In the genomic region with DNA sequence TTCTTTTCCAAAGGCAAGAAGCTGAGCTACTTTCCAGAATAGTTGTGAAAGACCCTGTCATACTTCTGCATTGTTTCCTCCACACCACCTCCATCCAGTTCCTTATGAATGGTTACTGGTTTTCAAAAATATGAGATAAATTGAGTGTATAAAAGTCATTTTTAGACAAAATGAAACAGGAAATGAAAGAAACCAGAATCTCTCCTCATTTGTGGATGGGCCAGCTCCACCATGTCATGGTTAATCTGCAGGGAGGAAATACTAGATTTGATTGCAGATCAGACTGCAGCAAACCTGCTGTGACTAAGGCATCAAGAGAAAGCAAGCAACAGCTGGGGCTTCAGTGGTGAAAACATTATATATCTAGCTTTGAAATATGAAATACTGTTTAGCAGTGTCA, we compare ENCODE assay signal across 11 cellular contexts. TPM values are rescaled to one million over a fixed set of nuclear protein-coding genes. Genes with fewer than 3 reads are reported as not detected.
DNase-seq lines count a peak whose midpoint lies in the region; ATAC-seq and TF ChIP-seq lines count a peak whose summit lies in the region.
"Had no signal": no experiment of that assay in that cellular context is flagged by ENCODE, and none has a peak within 500 bp of the region (broad histone marks: within the 10 kb centered on the region; RNA-seq: fewer than 3 reads in every experiment).

No MANE protein-coding gene starts in this region.

- CTCF ChIA-PET in activated CD8-positive, alpha-beta T cell treated with anti-CD3 and anti-CD28 coated beads, Interleukin-2, amount 10 ng/mL, durations not matched to agents 7 days and 5 days (lab: Charles Lee) = no interaction called here

- no peaks in the 10 kb centered on the region for H3K79me2 ChIP-seq in MM.1S (ENCODE audit: low read length)

- H3K4me3 ChIP-seq in GM12865 (ENCODE audit: low read depth, low read length) (no peak overlapping the region), MM.1S (ENCODE audit: low read length) (peak overlapping the region; percentile 10; the same call in 1 of the 2 replicates)
- H3K4me3 ChIP-seq: skin epidermis had no signal

- H3K36me3 ChIP-seq in MM.1S (replicated peaks; ENCODE audit: insufficient read depth, low read length) = no peaks in the 10 kb centered on the region

- H3F3A ChIP-seq in MM.1S (ENCODE audit: insufficient read depth, low read length) = no peaks in the 10 kb centered on the region; the same call in 1 of the 2 replicates

- H4K20me1 ChIP-seq in MM.1S (ENCODE audit: insufficient read depth, low read length) = no peaks in the 10 kb centered on the region

- 0 out of 2 replicates have a peak overlapping the region, but pooled peaks have one; percentile 23 for H2AFZ ChIP-seq in MM.1S (ENCODE audit: low read length)

- POLR2A ChIA-PET in activated CD8-positive, alpha-beta T cell treated with anti-CD3 and anti-CD28 coated beads, Interleukin-2, amount 10 ng/mL, durations not matched to agents 7 days and 5 days (lab: Charles Lee) = no interaction called here

- H3K27me3 Mint-ChIP-seq in activated CD8-positive, alpha-beta T cell treated with anti-CD3 and anti-CD28 coated beads, Interleukin-2, amount 10 ng/mL, durations not matched to agents 7 days and 5 days (ENCODE audit: low read depth) = peaks cover 8% of the 10 kb centered on the region
- H3K27me3 Mint-ChIP-seq: CD4-positive, CD25-positive, alpha-beta regulatory T cell had no signal

- peak overlapping the region; percentile 46 for H3K4me2 ChIP-seq in MM.1S (ENCODE audit: low read depth, low read length)

- H3K9me3 Mint-ChIP-seq in activated CD8-positive, alpha-beta T cell treated with anti-CD3 and anti-CD28 coated beads, Interleukin-2, amount 10 ng/mL, durations not matched to agents 7 days and 5 days (ENCODE audit: insufficient read depth) = no peaks in the 10 kb centered on the region
- H3K9me3 Mint-ChIP-seq: CD4-positive, CD25-positive, alpha-beta regulatory T cell had no signal

- ATAC-seq in GM19452 (IDR thresholded peaks at IDR 0.05; ENCODE audit: unreplicated experiment) = peak; percentile 25
- peak; percentile 28 for ATAC-seq in HG02970 (IDR thresholded peaks at IDR 0.05; ENCODE audit: low FRiP score, unreplicated experiment)
- no peak for ATAC-seq in activated CD8-positive, alpha-beta T cell treated with anti-CD3 and anti-CD28 coated beads, Interleukin-2, amount 10 ng/mL, durations not matched to agents 7 days and 5 days

- no peaks in the 10 kb centered on the region for H3K9me2 ChIP-seq in MM.1S (replicated peaks; ENCODE audit: insufficient read depth, low read length)

- peaks cover 9% of the 10 kb centered on the region for H3K4me1 Mint-ChIP-seq in activated CD8-positive, alpha-beta T cell treated with anti-CD3 and anti-CD28 coated beads, Interleukin-2, amount 10 ng/mL, durations not matched to agents 7 days and 5 days (ENCODE audit: low read depth)

- no peak overlapping the region for H3K9ac ChIP-seq in MM.1S (ENCODE audit: low read length)

- peaks cover 11% of the 10 kb centered on the region; the same call in 1 of the 2 replicates for H3K4me1 ChIP-seq in MM.1S (ENCODE audit: low read length)

- no peaks in the 10 kb centered on the region for H3K27me3 ChIP-seq in MM.1S (replicated peaks; ENCODE audit: insufficient read depth, low read length)

- no peak overlapping the region for H3K4me3 Mint-ChIP-seq in activated CD8-positive, alpha-beta T cell treated with anti-CD3 and anti-CD28 coated beads, Interleukin-2, amount 10 ng/mL, durations not matched to agents 7 days and 5 days
- H3K4me3 Mint-ChIP-seq: CD4-positive, CD25-positive, alpha-beta regulatory T cell had no signal

- peak overlapping the region; percentile 23; the same call in 1 of the 2 replicates for H3K27ac ChIP-seq in MM.1S (ENCODE audit: low read length)
- H3K27ac ChIP-seq: skin epidermis had no signal

- no peak overlapping the region for H3K27ac Mint-ChIP-seq in activated CD8-positive, alpha-beta T cell treated with anti-CD3 and anti-CD28 coated beads, Interleukin-2, amount 10 ng/mL, durations not matched to agents 7 days and 5 days
- H3K27ac Mint-ChIP-seq: CD4-positive, CD25-positive, alpha-beta regulatory T cell had no signal

- H3K36me3 Mint-ChIP-seq in activated CD8-positive, alpha-beta T cell treated with anti-CD3 and anti-CD28 coated beads, Interleukin-2, amount 10 ng/mL, durations not matched to agents 7 days and 5 days (ENCODE audit: low read depth) = no peaks in the 10 kb centered on the region
- H3K36me3 Mint-ChIP-seq: CD4-positive, CD25-positive, alpha-beta regulatory T cell had no signal

- no peak for TF ChIP-seq CTCF in GM12865 (IDR thresholded peaks at IDR 0.05; ENCODE audit: insufficient read depth, low read depth, low read length, missing control alignments)
- no peak for TF ChIP-seq CTCF in MM.1S (IDR thresholded peaks at IDR 0.05; ENCODE audit: low read length)

- peak; percentile 18 for DNase-seq in GM12865 (ENCODE audit: low read depth)
- no peak for DNase-seq in MM.1S
- no peak for DNase-seq in SHP77 (lab: John Stamatoyannopoulos, UW)
- DNase-seq in NCI-H510A (lab: John Stamatoyannopoulos, UW) = no peak
- DNase-seq in activated CD8-positive, alpha-beta T cell treated with anti-CD3 and anti-CD28 coated beads, Interleukin-2, amount 10 ng/mL, durations not matched to agents 7 days and 5 days = no peak
- no peak for DNase-seq in NCI-H2081 (lab: John Stamatoyannopoulos, UW)
- DNase-seq: amygdala had no signal

- H3K9me3 ChIP-seq in MM.1S (replicated peaks; ENCODE audit: insufficient read depth, low read length) = no peaks in the 10 kb centered on the region

RNA-seq across cellular contexts. Expression of a gene that starts 23.8 kb away (rescaled TPM):
- total RNA-seq in activated CD8-positive, alpha-beta T cell treated with anti-CD3 and anti-CD28 coated beads, Interleukin-2, amount 10 ng/mL, durations not matched to agents 7 days and 5 days = not detected
- total RNA-seq: CD4-positive, CD25-positive, alpha-beta regulatory T cell had no signal
